ENCODE assay signal across 13 cellular contexts in genomic region chr10:71475243-71475871, GRCh38.
A peak's percentile ranks its signal among the peaks of the same experiment; 100 is the strongest.
DNase-seq lines count a peak whose midpoint lies in the region; ATAC-seq and TF ChIP-seq lines count a peak whose summit lies in the region.
"Had no signal": no experiment of that assay in that cellular context is flagged by ENCODE, and none has a peak within 500 bp of the region (broad histone marks: within the 10 kb centered on the region; RNA-seq: fewer than 3 reads in every experiment).

No MANE protein-coding gene starts in this region.

- peak overlapping the region; percentile 64 for H3K9ac ChIP-seq in BLaER1
- H3K9ac ChIP-seq: KMS-11 had no signal

- H3K27ac ChIP-seq in BLaER1 (peak overlapping the region; percentile 80), right lobe of liver (peak overlapping the region in 1 of 3 donors; percentile 12)
- H3K27ac ChIP-seq: KMS-11 had no signal

- no peak for TF ChIP-seq POLR2A in right lobe of liver (IDR thresholded peaks at IDR 0.05)

- H3K27ac Mint-ChIP-seq in type B pancreatic cell: no peak overlapping the region

- peak in 3 of 4 donors; percentile 6 to 40 (median 17) for ATAC-seq in right lobe of liver
- no peak for ATAC-seq in HG03442 (IDR thresholded peaks at IDR 0.05; ENCODE audit: unreplicated experiment)
- ATAC-seq: GM12878 had no signal

- H3K27me3 Mint-ChIP-seq in type B pancreatic cell: peaks cover 20% of the 10 kb centered on the region

- no peaks in the 10 kb centered on the region for H3K27me3 ChIP-seq in BLaER1
- H3K27me3 ChIP-seq in right lobe of liver: no peaks in the 10 kb centered on the region

- H3K36me3 Mint-ChIP-seq in type B pancreatic cell: no peaks in the 10 kb centered on the region

- peak overlapping the region; percentile 51 for H3K4me3 ChIP-seq in BLaER1
- no peak overlapping the region for H3K4me3 ChIP-seq in right lobe of liver
- H3K4me3 ChIP-seq: GM12878 had no signal

- H4K20me1 ChIP-seq in BLaER1: no peaks in the 10 kb centered on the region

- intact Hi-C loops in right lobe of liver (cut with DNase I): no loop called here

- peak overlapping the region; percentile 89 for H3K4me2 ChIP-seq in BLaER1
- H3K4me2 ChIP-seq: KMS-11 had no signal

- H3K4me3 Mint-ChIP-seq in type B pancreatic cell: no peak overlapping the region

- H3K9me3 ChIP-seq in BLaER1 (no peaks in the 10 kb centered on the region), right lobe of liver (no peaks in the 10 kb centered on the region)

- peaks cover 36% of the 10 kb centered on the region for H3K4me1 ChIP-seq in BLaER1
- H3K4me1 ChIP-seq in right lobe of liver: peaks cover 0 to 33% (median 18%) of the 10 kb centered on the region in 4 donors

- H3K4me1 Mint-ChIP-seq in type B pancreatic cell (ENCODE audit: unreplicated experiment): peaks cover 14% of the 10 kb centered on the region

- H3K9me3 Mint-ChIP-seq in type B pancreatic cell: no peaks in the 10 kb centered on the region

- no peaks in the 10 kb centered on the region for H3K36me3 ChIP-seq in BLaER1
- no peaks in the 10 kb centered on the region for H3K36me3 ChIP-seq in right lobe of liver

- no peak for TF ChIP-seq CTCF in right lobe of liver (IDR thresholded peaks at IDR 0.05)
- no peak for TF ChIP-seq CTCF in type B pancreatic cell (conservative IDR thresholded peaks at IDR 0.05)

- WGBS in right lobe of liver (ENCODE audit: insufficient coverage, low coverage, low lambda C conversion rate, missing lambda C conversion rate): 43% methylated on average over 4 of the region's 13 CpGs

- DNase-seq in KG1 (lab: John Stamatoyannopoulos, UW) (peak; percentile 47), SKM-1 treated with dmso at 0.1 percent for 144 hours (lab: John Stamatoyannopoulos, UW; ENCODE audit: unreplicated experiment) (peak; percentile 92), right lobe of liver (peak in 1 of 3 donors; percentile 81), DMS53 (lab: John Stamatoyannopoulos, UW) (no peak), type B pancreatic cell (ENCODE audit: extremely low spot score, unreplicated experiment) (no peak)
- DNase-seq in stimulated activated CD4-positive, alpha-beta T cell treated with anti-CD3 and anti-CD28 coated beads, Interleukin-2, amount 100 ng/mL, for 48 hours: no peak
- DNase-seq: activated T-cell treated with anti-CD3 and anti-CD28 coated beads, Interleukin-2, amount 50 U/mL, for 1 hour; kidney glomerular epithelial cell; NCI-H774 had no signal

Comparison
In these comparisons a context has a peak if more than half of its experiments do, and no peak if none do; other contexts are left out.
1. DNase-seq: peak in KG1 (single experiment) and SKM-1 treated with dmso at 0.1 percent for 144 hours (single experiment); none in DMS53 (single experiment), type B pancreatic cell (single experiment) and stimulated activated CD4-positive, alpha-beta T cell treated with anti-CD3 and anti-CD28 coated beads, Interleukin-2, amount 100 ng/mL, for 48 hours (0 of 2).